ENCODE assay signal across 19 cellular contexts in genomic region chr2:84854835-84855234, GRCh38. TPM values are rescaled to one million over a fixed set of nuclear protein-coding genes. Genes with fewer than 3 reads are reported as not detected.
DNase-seq lines count a peak whose midpoint lies in the region; ATAC-seq and TF ChIP-seq lines count a peak whose summit lies in the region.
"Had no signal": no experiment of that assay in that cellular context is flagged by ENCODE, and none has a peak within 500 bp of the region (broad histone marks: within the 10 kb centered on the region; RNA-seq: fewer than 3 reads in every experiment).

No MANE protein-coding gene starts in this region.

- TF ChIP-seq CTCF in activated CD8-positive, alpha-beta T cell treated with anti-CD3 and anti-CD28 coated beads for 36 hours (IDR thresholded peaks at IDR 0.05): no peak

- intact Hi-C loops in activated CD8-positive, alpha-beta T cell treated with anti-CD3 and anti-CD28 coated beads for 36 hours (cut with micrococcal nuclease): no loop called here

- peak overlapping the region; percentile 68 for H3K4me3 Mint-ChIP-seq in activated naive CD4-positive, alpha-beta T cell treated with anti-CD3 and anti-CD28 coated beads, Interleukin-2, amount 50 U/mL, for 24 hours
- no peak overlapping the region for H3K4me3 Mint-ChIP-seq in activated CD8-positive, alpha-beta T cell treated with anti-CD3 and anti-CD28 coated beads for 36 hours
- peak overlapping the region; percentile 15 for H3K4me3 Mint-ChIP-seq in activated naive CD8-positive, alpha-beta T cell treated with anti-CD3 and anti-CD28 coated beads for 36 hours
- H3K4me3 Mint-ChIP-seq in stimulated activated effector memory CD8-positive, alpha-beta T cell treated with anti-CD3 and anti-CD28 coated beads, Interleukin-12 subunit alpha, Interleukin-12 subunit beta, amount 100 ng/mL, for 72 hours: no peak overlapping the region
- H3K4me3 Mint-ChIP-seq: immature natural killer cell, neural crest cell had no signal

- H3K36me3 Mint-ChIP-seq in activated naive CD4-positive, alpha-beta T cell treated with anti-CD3 and anti-CD28 coated beads, Interleukin-2, amount 50 U/mL, for 24 hours: peaks cover 27% of the 10 kb centered on the region
- H3K36me3 Mint-ChIP-seq in activated CD8-positive, alpha-beta T cell treated with anti-CD3 and anti-CD28 coated beads for 36 hours (ENCODE audit: low read depth): peaks cover 78% of the 10 kb centered on the region
- H3K36me3 Mint-ChIP-seq in activated naive CD8-positive, alpha-beta T cell treated with anti-CD3 and anti-CD28 coated beads for 36 hours: peaks cover 93% of the 10 kb centered on the region
- peaks cover 15% of the 10 kb centered on the region for H3K36me3 Mint-ChIP-seq in stimulated activated effector memory CD8-positive, alpha-beta T cell treated with anti-CD3 and anti-CD28 coated beads, Interleukin-12 subunit alpha, Interleukin-12 subunit beta, amount 100 ng/mL, for 72 hours

- peak overlapping the region; percentile 97 for H3K27ac Mint-ChIP-seq in activated naive CD4-positive, alpha-beta T cell treated with anti-CD3 and anti-CD28 coated beads, Interleukin-2, amount 50 U/mL, for 24 hours
- peak overlapping the region; percentile 93 for H3K27ac Mint-ChIP-seq in activated CD8-positive, alpha-beta T cell treated with anti-CD3 and anti-CD28 coated beads for 36 hours
- H3K27ac Mint-ChIP-seq in activated naive CD8-positive, alpha-beta T cell treated with anti-CD3 and anti-CD28 coated beads for 36 hours: peak overlapping the region; percentile 88
- H3K27ac Mint-ChIP-seq in stimulated activated effector memory CD8-positive, alpha-beta T cell treated with anti-CD3 and anti-CD28 coated beads, Interleukin-12 subunit alpha, Interleukin-12 subunit beta, amount 100 ng/mL, for 72 hours: peak overlapping the region; percentile 86

- H3K9me3 Mint-ChIP-seq in activated naive CD4-positive, alpha-beta T cell treated with anti-CD3 and anti-CD28 coated beads, Interleukin-2, amount 50 U/mL, for 24 hours: peaks cover 6% of the 10 kb centered on the region
- H3K9me3 Mint-ChIP-seq in activated CD8-positive, alpha-beta T cell treated with anti-CD3 and anti-CD28 coated beads for 36 hours: peaks cover 20% of the 10 kb centered on the region
- H3K9me3 Mint-ChIP-seq in activated naive CD8-positive, alpha-beta T cell treated with anti-CD3 and anti-CD28 coated beads for 36 hours: peaks cover 19% of the 10 kb centered on the region
- H3K9me3 Mint-ChIP-seq in stimulated activated effector memory CD8-positive, alpha-beta T cell treated with anti-CD3 and anti-CD28 coated beads, Interleukin-12 subunit alpha, Interleukin-12 subunit beta, amount 100 ng/mL, for 72 hours: peaks cover 8% of the 10 kb centered on the region

- ATAC-seq in activated CD8-positive, alpha-beta T cell treated with anti-CD3 and anti-CD28 coated beads for 36 hours: no peak
- no peak for ATAC-seq in stimulated activated effector memory CD8-positive, alpha-beta T cell treated with anti-CD3 and anti-CD28 coated beads, Interleukin-12 subunit alpha, Interleukin-12 subunit beta, amount 100 ng/mL, for 72 hours
- no peak for ATAC-seq in HG03175 (IDR thresholded peaks at IDR 0.05; ENCODE audit: unreplicated experiment)
- ATAC-seq: foreskin keratinocyte, left ventricle myocardium superior had no signal

- CTCF ChIA-PET in activated CD8-positive, alpha-beta T cell treated with anti-CD3 and anti-CD28 coated beads for 36 hours (lab: Charles Lee): interaction anchor here (1.5 kb wide), 1 partner anchor 8 kb away, joined by 4 read pairs; no protein-coding TSS in a partner anchor

- peaks cover 96% of the 10 kb centered on the region for H3K4me1 Mint-ChIP-seq in activated naive CD4-positive, alpha-beta T cell treated with anti-CD3 and anti-CD28 coated beads, Interleukin-2, amount 50 U/mL, for 24 hours
- peaks cover 94% of the 10 kb centered on the region for H3K4me1 Mint-ChIP-seq in activated CD8-positive, alpha-beta T cell treated with anti-CD3 and anti-CD28 coated beads for 36 hours (ENCODE audit: low read depth)
- H3K4me1 Mint-ChIP-seq in activated naive CD8-positive, alpha-beta T cell treated with anti-CD3 and anti-CD28 coated beads for 36 hours: peaks cover 91% of the 10 kb centered on the region
- peaks cover 80% of the 10 kb centered on the region for H3K4me1 Mint-ChIP-seq in stimulated activated effector memory CD8-positive, alpha-beta T cell treated with anti-CD3 and anti-CD28 coated beads, Interleukin-12 subunit alpha, Interleukin-12 subunit beta, amount 100 ng/mL, for 72 hours

- POLR2A ChIA-PET in activated CD8-positive, alpha-beta T cell treated with anti-CD3 and anti-CD28 coated beads for 36 hours (lab: Charles Lee): interaction anchor here (1.2 to 1.5 kb wide), 4 partner anchors 9 to 52 kb away, joined by 3 to 6 read pairs (median 4); no protein-coding TSS in a partner anchor

- no peaks in the 10 kb centered on the region for H3K27me3 Mint-ChIP-seq in activated naive CD4-positive, alpha-beta T cell treated with anti-CD3 and anti-CD28 coated beads, Interleukin-2, amount 50 U/mL, for 24 hours
- H3K27me3 Mint-ChIP-seq in activated CD8-positive, alpha-beta T cell treated with anti-CD3 and anti-CD28 coated beads for 36 hours: no peaks in the 10 kb centered on the region
- H3K27me3 Mint-ChIP-seq in activated naive CD8-positive, alpha-beta T cell treated with anti-CD3 and anti-CD28 coated beads for 36 hours: no peaks in the 10 kb centered on the region

- no peak for DNase-seq in activated naive CD4-positive, alpha-beta T cell (lab: John Stamatoyannopoulos, UW)
- no peak for DNase-seq in activated CD8-positive, alpha-beta T cell treated with anti-CD3 and anti-CD28 coated beads for 36 hours
- DNase-seq in activated naive CD8-positive, alpha-beta T cell treated with anti-CD3 and anti-CD28 coated beads for 36 hours: no peak
- no peak for DNase-seq in stimulated activated effector memory CD8-positive, alpha-beta T cell treated with anti-CD3 and anti-CD28 coated beads, Interleukin-12 subunit alpha, Interleukin-12 subunit beta, amount 100 ng/mL, for 72 hours (ENCODE audit: low spot score in 2 of 2)
- no peak for DNase-seq in GM19238 (ENCODE audit: insufficient read length, low spot score)
- DNase-seq: cerebellar nuclear complex, foreskin keratinocyte, GF-D8, immature natural killer cell, left ventricle myocardium superior, NCI-H1105 treated with DMSO at 0.1 percent for 48 hours, NCI-H2107, NCI-H446 treated with DMSO at 0.1 percent for 48 hours, SHP77, SW 1271, testis had no signal

RNA-seq across cellular contexts. Expression of gene TRABD2A, which starts 26.0 kb away (rescaled TPM):
- total RNA-seq in activated CD8-positive, alpha-beta T cell treated with anti-CD3 and anti-CD28 coated beads for 36 hours: 10 to 100 TPM; 56.3 to 56.4 TPM
- total RNA-seq in activated naive CD8-positive, alpha-beta T cell treated with anti-CD3 and anti-CD28 coated beads for 36 hours: 10 to 100 TPM; 59.2 to 61.7 TPM

RNA-seq across cellular contexts. Expression of gene TMSB10, which starts 50.6 kb away (rescaled TPM):
- 1,000 to 10,000 TPM; 2,035 to 2,060 TPM for total RNA-seq in activated CD8-positive, alpha-beta T cell treated with anti-CD3 and anti-CD28 coated beads for 36 hours
- 1,000 to 10,000 TPM; 1,816 to 1,884 TPM for total RNA-seq in activated naive CD8-positive, alpha-beta T cell treated with anti-CD3 and anti-CD28 coated beads for 36 hours

Comparison
In these comparisons a context has a peak if more than half of its experiments do, and no peak if none do; other contexts are left out.
1. H3K4me3 Mint-ChIP-seq: peak in activated naive CD4-positive, alpha-beta T cell treated with anti-CD3 and anti-CD28 coated beads, Interleukin-2, amount 50 U/mL, for 24 hours (single experiment) and activated naive CD8-positive, alpha-beta T cell treated with anti-CD3 and anti-CD28 coated beads for 36 hours (single experiment); none in activated CD8-positive, alpha-beta T cell treated with anti-CD3 and anti-CD28 coated beads for 36 hours (single experiment) and stimulated activated effector memory CD8-positive, alpha-beta T cell treated with anti-CD3 and anti-CD28 coated beads, Interleukin-12 subunit alpha, Interleukin-12 subunit beta, amount 100 ng/mL, for 72 hours (single experiment).
2. Peak in every context shown above with its lines, with median percentiles within 50 percentile points of each other: H3K27ac Mint-ChIP-seq.